In genomic region chr3:111339017-111339416, GRCh38 we compare ENCODE assay signal across 24 cellular contexts.
DNase-seq lines count a peak whose midpoint lies in the region; ATAC-seq, FAIRE-seq and TF ChIP-seq lines count a peak whose summit lies in the region.
"Had no signal": no experiment of that assay in that cellular context is flagged by ENCODE, and none has a peak within 500 bp of the region (broad histone marks: within the 10 kb centered on the region; RNA-seq: fewer than 3 reads in every experiment).

No MANE protein-coding gene starts in this region.

- H2BK120ac ChIP-seq in IMR-90 (ENCODE audit: low read depth, low read length), result no peak overlapping the region

- ATAC-seq in A549, result no peak
- ATAC-seq in DND-41 (ENCODE audit: insufficient read depth, low read depth), result no peak
- ATAC-seq in IMR-90 (ENCODE audit: low read depth), result no peak
- no peak for ATAC-seq in K562
- ATAC-seq: CD8-positive, alpha-beta T cell had no signal

- no peaks in the 10 kb centered on the region for H3K4me1 ChIP-seq in A549
- peaks cover 46% of the 10 kb centered on the region for H3K4me1 ChIP-seq in DND-41 (ENCODE audit: insufficient read depth, low read length)
- H3K4me1 ChIP-seq in IMR-90 (ENCODE audit: control insufficient read depth, insufficient read depth, low read length), result no peaks in the 10 kb centered on the region; the same call in 1 of the 2 replicates
- no peaks in the 10 kb centered on the region for H3K4me1 ChIP-seq in K562 (replicated peaks in 1 of 2; ENCODE audit: control insufficient read depth in 2 of 2, insufficient read depth in 2 of 2, low read length in 2 of 2)
- H3K4me1 ChIP-seq in ovary (ENCODE audit: insufficient read depth), result peaks cover 4% of the 10 kb centered on the region
- H3K4me1 ChIP-seq: Caco-2 had no signal

- no peak overlapping the region for H4K8ac ChIP-seq in IMR-90 (ENCODE audit: low read depth in 2 of 2, low read length in 2 of 2)

- H2BK15ac ChIP-seq in IMR-90 (ENCODE audit: low read depth, low read length), result no peak overlapping the region

- H2AK9ac ChIP-seq in IMR-90 (replicated peaks; ENCODE audit: low read depth, low read length, poor library complexity), result no peak overlapping the region

- H2AFZ ChIP-seq in DND-41 (ENCODE audit: low read depth, low read length), result no peak overlapping the region
- no peak overlapping the region for H2AFZ ChIP-seq in IMR-90 (replicated peaks; ENCODE audit: low read length, poor library complexity)
- no peak overlapping the region for H2AFZ ChIP-seq in K562 (ENCODE audit: low read depth, low read length)

- H2AK5ac ChIP-seq in IMR-90 (ENCODE audit: low read depth, low read length), result no peak overlapping the region

- DNase-seq in A549 (ENCODE audit: low read depth in 1 of 2, low spot score in 1 of 2), result no peak
- DNase-seq in DND-41, result no peak
- no peak for DNase-seq in IMR-90
- no peak for DNase-seq in K562 (ENCODE audit: extremely low read depth in 1 of 4, low spot score in 3 of 4)
- DNase-seq in DMS 273 treated with DMSO at 0.1 percent for 48 hours (lab: John Stamatoyannopoulos, UW), result no peak
- DNase-seq in mesenteric fat pad (ENCODE audit: low spot score), result no peak
- DNase-seq in ovary, result no peak
- DNase-seq: 8988T; AML-193; Caco-2; Calu3; CD4-positive, alpha-beta T cell; CD8-positive, alpha-beta T cell; DMS153; DMS53; DMS79; GF-D8 had no signal

- H2BK20ac ChIP-seq in IMR-90 (ENCODE audit: low read depth, low read length), result no peak overlapping the region

- H3K9me1 ChIP-seq in IMR-90 (ENCODE audit: insufficient read depth, low read length) (no peaks in the 10 kb centered on the region), K562 (ENCODE audit: control insufficient read depth, insufficient read depth, low read length) (no peaks in the 10 kb centered on the region)

- TF ChIP-seq CTCF in A549 (IDR thresholded peaks at IDR 0.05) (no peak), DND-41 (IDR thresholded peaks at IDR 0.05; ENCODE audit: borderline replicate concordance, extremely low read depth, low read length, poor library complexity, severe bottlenecking) (no peak), IMR-90 (conservative IDR thresholded peaks at IDR 0.05; ENCODE audit: low read depth, low read length) (no peak), K562 (IDR thresholded peaks at IDR 0.05 in 2 of 3, conservative IDR thresholded peaks at IDR 0.05 in 1 of 3; ENCODE audit: insufficient read depth in 2 of 3, low read depth in 1 of 3, low read length in 3 of 3) (no peak), ovary (IDR thresholded peaks at IDR 0.05) (no peak)

- intact Hi-C loops in IMR-90 (cut with micrococcal nuclease), result loop anchor here (2.0 to 10.0 kb wide), 8 partner anchors 62 to 1807 kb away; no protein-coding TSS in a partner anchor
- intact Hi-C loops in K562 (cut with micrococcal nuclease), result no loop called here
- intact Hi-C loops in ovary (cut with DNase I), result loop anchor here in 1 of 4 donors (10.0 kb wide), 1 partner anchor 154 kb away; no protein-coding TSS in a partner anchor

- H3K4me2 ChIP-seq in A549, result no peak overlapping the region
- no peak overlapping the region for H3K4me2 ChIP-seq in DND-41 (ENCODE audit: insufficient read depth, low read length)
- no peak overlapping the region for H3K4me2 ChIP-seq in IMR-90 (ENCODE audit: low read depth, low read length)
- H3K4me2 ChIP-seq in K562 (ENCODE audit: insufficient read depth, low read length), result no peak overlapping the region

- no peak overlapping the region for H3K56ac ChIP-seq in IMR-90 (ENCODE audit: extremely low read depth, insufficient read depth, low read length)

- TF ChIP-seq RAD21 in A549 (conservative IDR thresholded peaks at IDR 0.05 in 1 of 2, IDR thresholded peaks at IDR 0.05 in 1 of 2), result no peak
- TF ChIP-seq RAD21 in IMR-90 (IDR thresholded peaks at IDR 0.05; ENCODE audit: low read length), result no peak
- TF ChIP-seq RAD21 in K562 (CRISPR knock-in tag; conservative IDR thresholded peaks at IDR 0.05 in 1 of 2, IDR thresholded peaks at IDR 0.05 in 1 of 2), result no peak

- FAIRE-seq in A549 (lab: Jason Lieb, UNC) (no peak), K562 (lab: Jason Lieb, UNC) (no peak)
- FAIRE-seq: A204.1, D721Med, G401.6, GM12891, GM19239 had no signal

- H3K79me2 ChIP-seq in DND-41 (ENCODE audit: insufficient read depth, low read length), result no peaks in the 10 kb centered on the region
- H3K79me2 ChIP-seq in K562 (ENCODE audit: control insufficient read depth, insufficient read depth, low read length), result no peaks in the 10 kb centered on the region

- no peak for TF ChIP-seq POLR2A in A549 (IDR thresholded peaks at IDR 0.05; ENCODE audit: low read length)
- TF ChIP-seq POLR2A in IMR-90 (IDR thresholded peaks at IDR 0.05; ENCODE audit: low read depth, low read length), result no peak
- TF ChIP-seq POLR2A in K562 (conservative IDR thresholded peaks at IDR 0.05), result no peak
- no peak for TF ChIP-seq POLR2A in ovary (IDR thresholded peaks at IDR 0.05)

- no peak overlapping the region for H3K18ac ChIP-seq in IMR-90 (ENCODE audit: low read depth, low read length)

- H3K4me3 ChIP-seq in A549, result no peak overlapping the region
- no peak overlapping the region for H3K4me3 ChIP-seq in DND-41 (ENCODE audit: low read depth in 1 of 2, low read length in 2 of 2)
- H3K4me3 ChIP-seq in IMR-90 (ENCODE audit: insufficient read depth, low read depth, low read length), result no peak overlapping the region
- H3K4me3 ChIP-seq in K562, result no peak overlapping the region
- H3K4me3 ChIP-seq in ovary, result no peak overlapping the region
- H3K4me3 ChIP-seq: BLaER1 treated with 17β-estradiol and CSF1 and Interleukin-3, amounts not matched to agents 10 nM and 100 nM had no signal

- no peaks in the 10 kb centered on the region for H3K36me3 ChIP-seq in DND-41 (ENCODE audit: insufficient read depth, low read length)
- no peaks in the 10 kb centered on the region for H3K36me3 ChIP-seq in IMR-90 (ENCODE audit: control insufficient read depth, insufficient read depth, low read length)
- H3K36me3 ChIP-seq in K562 (ENCODE audit: control insufficient read depth, insufficient read depth, low read length), result no peaks in the 10 kb centered on the region
- H3K36me3 ChIP-seq in ovary, result no peaks in the 10 kb centered on the region

- no peaks in the 10 kb centered on the region for H3K27me3 ChIP-seq in DND-41 (ENCODE audit: insufficient read depth, low read length, poor library complexity)
- H3K27me3 ChIP-seq in IMR-90 (ENCODE audit: control insufficient read depth, insufficient read depth, low read length), result peaks cover 2% of the 10 kb centered on the region; the same call in 1 of the 2 replicates
- H3K27me3 ChIP-seq in K562 (ENCODE audit: control insufficient read depth in 2 of 2, insufficient read depth in 2 of 2, low read length in 2 of 2), result no peaks in the 10 kb centered on the region
- H3K27me3 ChIP-seq in ovary, result no peaks in the 10 kb centered on the region
- H3K27me3 ChIP-seq: BLaER1 treated with 17β-estradiol and CSF1 and Interleukin-3, amounts not matched to agents 10 nM and 100 nM had no signal

- H4K5ac ChIP-seq in IMR-90 (ENCODE audit: low read depth, low read length), result no peak overlapping the region

- no peak for TF ChIP-seq EP300 in A549 (IDR thresholded peaks at IDR 0.05)
- no peak for TF ChIP-seq EP300 in K562 (IDR thresholded peaks at IDR 0.05; ENCODE audit: low read length)
- no peak for TF ChIP-seq EP300 in ovary (IDR thresholded peaks at IDR 0.05)

- no peaks in the 10 kb centered on the region for H3K79me1 ChIP-seq in IMR-90 (ENCODE audit: low read depth in 1 of 2, low read length in 2 of 2)

- no peak overlapping the region for H3K4ac ChIP-seq in IMR-90 (ENCODE audit: low read depth, low read length)

- BruUV-seq in IMR-90 (replicated peaks; lab: Mats Ljungman, UMichigan), result no TSS peak
- BruUV-seq in K562 (replicated peaks; lab: Mats Ljungman, UMichigan), result no TSS peak

- H4K91ac ChIP-seq in IMR-90 (ENCODE audit: insufficient read depth, low read depth, low read length), result no peak overlapping the region

- H3K23ac ChIP-seq in IMR-90 (ENCODE audit: low read depth, low read length), result no peak overlapping the region

- CTCF ChIA-PET in A549 (lab: Yijun Ruan, JAX), result interaction anchor here (1.4 to 2.2 kb wide), 3 partner anchors 10 to 1807 kb away, joined by 5 to 6 read pairs (median 6); no protein-coding TSS in a partner anchor
- CTCF ChIA-PET in IMR-90 (lab: Yijun Ruan, JAX), result no interaction called here
- CTCF ChIA-PET in K562 (lab: Yijun Ruan, JAX; ENCODE audit: low intra/inter-chr PET ratio), result no interaction called here

- H3K9ac ChIP-seq in DND-41 (ENCODE audit: low read depth, low read length) (no peak overlapping the region), IMR-90 (ENCODE audit: low read depth, low read length) (no peak overlapping the region), K562 (ENCODE audit: insufficient read depth in 1 of 2, low read depth in 2 of 2, low read length in 2 of 2) (no peak overlapping the region)
- H3K9ac ChIP-seq: BLaER1 treated with 17β-estradiol and CSF1 and Interleukin-3, amounts not matched to agents 10 nM and 100 nM had no signal

- H3K14ac ChIP-seq in IMR-90 (replicated peaks; ENCODE audit: low read depth, low read length), result no peak overlapping the region

- H3K27ac ChIP-seq in A549 (no peak overlapping the region), DND-41 (ENCODE audit: low read length) (peak overlapping the region; percentile 98; the same call in 1 of the 2 replicates), IMR-90 (ENCODE audit: insufficient read depth, low read length) (no peak overlapping the region), K562 (ENCODE audit: extremely low read depth, low read depth, low read length) (no peak overlapping the region), ovary (no peak overlapping the region)
- H3K27ac ChIP-seq: BLaER1 treated with 17β-estradiol and CSF1 and Interleukin-3, amounts not matched to agents 10 nM and 100 nM; C4-2B had no signal

- H4K20me1 ChIP-seq in DND-41 (ENCODE audit: insufficient read depth, low read length) (no peaks in the 10 kb centered on the region), IMR-90 (ENCODE audit: insufficient read depth, low read length) (no peaks in the 10 kb centered on the region), K562 (replicated peaks; ENCODE audit: control insufficient read depth, insufficient read depth, low read length) (no peaks in the 10 kb centered on the region)
- H4K20me1 ChIP-seq: BLaER1 treated with 17β-estradiol and CSF1 and Interleukin-3, amounts not matched to agents 10 nM and 100 nM had no signal

- in situ Hi-C loops in IMR-90 (cut with MboI; ENCODE audit: low sequenced_read_pairs) (loop anchor here (10.0 kb wide), 2 partner anchors 244 to 1804 kb away; no protein-coding TSS in a partner anchor), K562 (cut with MboI) (no loop called here)

- no peak overlapping the region for H2BK5ac ChIP-seq in IMR-90 (ENCODE audit: low read depth, low read length, poor library complexity, severe bottlenecking)

- dilution Hi-C loops in IMR-90 (cut with HindIII; ENCODE audit: low sequenced_read_pairs, unreplicated experiment), result no loop called here

- H3K9me3 ChIP-seq in A549 (0 out of 3 replicates have a peak, but pooled peaks cover 3% of the 10 kb centered on the region), DND-41 (ENCODE audit: insufficient read depth, low read length, severe bottlenecking) (peaks cover 19% of the 10 kb centered on the region), IMR-90 (ENCODE audit: control insufficient read depth, insufficient read depth, low read length) (0 out of 2 replicates have a peak, but pooled peaks cover 5% of the 10 kb centered on the region), K562 (replicated peaks; ENCODE audit: control insufficient read depth, insufficient read depth, low read depth, low read length) (no peaks in the 10 kb centered on the region), ovary (no peaks in the 10 kb centered on the region)
- H3K9me3 ChIP-seq: Caco-2 had no signal

- POLR2A ChIA-PET in A549 (lab: Yijun Ruan, JAX), result no interaction called here
- POLR2A ChIA-PET in IMR-90 (lab: Charles Lee; ENCODE audit: unreplicated experiment), result no interaction called here
- POLR2A ChIA-PET in K562 (lab: Yijun Ruan, JAX), result no interaction called here

Comparison
In these comparisons a context has a peak if more than half of its experiments do, and no peak if none do; other contexts are left out.
1. Of the 35 proteins assayed by ChIP-seq in both K562 and A549: peak only in K562: none; only in A549: MAFK; in both: none; in neither: 34.